In the genomic region with DNA sequence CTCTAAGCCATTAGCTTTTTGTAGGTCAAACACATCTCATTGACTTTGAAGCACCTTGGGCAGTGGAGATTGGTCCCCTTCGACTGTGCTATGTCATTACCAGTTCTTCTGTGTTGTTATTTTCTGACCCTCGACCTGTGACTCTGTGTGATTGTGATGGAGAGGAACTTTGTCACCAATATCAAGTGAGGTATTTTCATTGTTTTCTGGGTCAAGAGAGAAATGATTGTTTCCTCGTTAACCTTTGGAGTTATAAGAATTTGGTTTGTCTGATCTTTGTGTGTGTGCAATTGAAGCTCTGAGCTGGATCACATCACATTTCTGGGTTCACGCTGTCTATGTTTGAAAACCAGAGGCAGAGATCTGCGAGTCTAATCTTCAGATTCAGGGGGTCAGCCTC, we compare ENCODE assay signal across 28 cellular contexts.
DNase-seq lines count a peak whose midpoint lies in the region; ATAC-seq, FAIRE-seq and TF ChIP-seq lines count a peak whose summit lies in the region.
"Had no signal": no experiment of that assay in that cellular context is flagged by ENCODE, and none has a peak within 500 bp of the region (broad histone marks: within the 10 kb centered on the region; RNA-seq: fewer than 3 reads in every experiment).

No MANE protein-coding gene starts in this region.

- CTCF ChIA-PET in H1 (lab: Charles Lee; ENCODE audit: partially characterized antibody): interaction anchor here (1.3 kb wide), 1 partner anchor 14 kb away, joined by 3 read pairs; no protein-coding TSS in a partner anchor

- TF ChIP-seq RAD21 in H1 (IDR thresholded peaks at IDR 0.05 in 1 of 2, conservative IDR thresholded peaks at IDR 0.05 in 1 of 2; ENCODE audit: low read depth in 2 of 2, low read length in 2 of 2): no peak

- no peak overlapping the region for H3K14ac ChIP-seq in H1 (ENCODE audit: insufficient read length)

- no peak overlapping the region for H3K4me3 Mint-ChIP-seq in GM23338
- H3K4me3 Mint-ChIP-seq: CD4-positive, alpha-beta memory T cell; HFFc6 had no signal

- H3F3A ChIP-seq in GM23338 (replicated peaks; ENCODE audit: low read depth): no peaks in the 10 kb centered on the region

- H4K20me1 ChIP-seq in GM23338 (replicated peaks; ENCODE audit: insufficient read depth) (no peaks in the 10 kb centered on the region), H1 (replicated peaks in 1 of 2; ENCODE audit: control insufficient read depth in 1 of 2, insufficient read depth in 2 of 2, low read length in 2 of 2) (no peaks in the 10 kb centered on the region)
- H4K20me1 ChIP-seq: BLaER1 treated with 17β-estradiol and CSF1 and Interleukin-3, amounts not matched to agents 10 nM and 100 nM had no signal

- no peak overlapping the region for H2BK20ac ChIP-seq in H1 (ENCODE audit: low read length)

- no peak for ATAC-seq in GM23338
- ATAC-seq: HepG2, K562 had no signal

- TF ChIP-seq CTCF in GM23338 (conservative IDR thresholded peaks at IDR 0.05; ENCODE audit: low read depth in 2 of 2): no peak
- no peak for TF ChIP-seq CTCF in H1 (IDR thresholded peaks at IDR 0.05; ENCODE audit: control extremely low read depth in 1 of 3, insufficient read depth in 1 of 3, low read depth in 1 of 3, low read length in 3 of 3)

- no peak overlapping the region for H4K5ac ChIP-seq in H1 (ENCODE audit: insufficient read length, low read depth, low read length)

- H3K9me3 Mint-ChIP-seq in GM23338: no peaks in the 10 kb centered on the region
- H3K9me3 Mint-ChIP-seq: CD4-positive, alpha-beta memory T cell; HFFc6 had no signal

- no peaks in the 10 kb centered on the region for H3K79me1 ChIP-seq in H1 (ENCODE audit: low read depth, low read length)

- H3K4me2 ChIP-seq in GM23338 (no peak overlapping the region), H1 (ENCODE audit: insufficient read depth in 1 of 2, low read depth in 2 of 2, low read length in 2 of 2) (no peak overlapping the region)
- H3K4me2 ChIP-seq: BLaER1 treated with 17β-estradiol and CSF1 and Interleukin-3, amounts not matched to agents 10 nM and 100 nM had no signal

- H2AFZ ChIP-seq in GM23338: 0 out of 2 replicates have a peak overlapping the region, but pooled peaks have one; percentile 20
- no peak overlapping the region for H2AFZ ChIP-seq in H1 (ENCODE audit: low read length)

- no peak overlapping the region for H3K27ac ChIP-seq in GM23338 (ENCODE audit: low read depth)
- no peak overlapping the region for H3K27ac ChIP-seq in H1 (ENCODE audit: low read depth, low read length)
- H3K27ac ChIP-seq: 22Rv1; BLaER1 treated with 17β-estradiol and CSF1 and Interleukin-3, amounts not matched to agents 10 nM and 100 nM; HL-60; SJCRH30 had no signal

- no peak overlapping the region for H4K8ac ChIP-seq in H1 (ENCODE audit: extremely low read depth, insufficient read depth, low read length)

- H3K27me3 Mint-ChIP-seq in GM23338 (ENCODE audit: insufficient read depth, low read depth, poor library complexity): peaks cover 1% of the 10 kb centered on the region

- WGBS in H1 (ENCODE audit: extremely low coverage in 1 of 2, insufficient coverage in 1 of 2, insufficient read length in 1 of 2, insufficient replicate concordance in 2 of 2, low coverage in 1 of 2, low lambda C conversion rate in 2 of 2, missing lambda C conversion rate in 1 of 2), 2 experiments: 86% methylated on average over 5 of the region's 5 CpGs; no CpG with 5 or more reads in 1 of the 2 experiments

- no peaks in the 10 kb centered on the region for H3K36me3 Mint-ChIP-seq in GM23338 (ENCODE audit: low read depth)
- H3K36me3 Mint-ChIP-seq: CD4-positive, alpha-beta memory T cell had no signal

- no peak overlapping the region for H4K91ac ChIP-seq in H1 (replicated peaks; ENCODE audit: insufficient read length, low read length)

- H3K4me1 Mint-ChIP-seq in GM23338: peaks cover 43% of the 10 kb centered on the region

- H3K4ac ChIP-seq in H1 (replicated peaks; ENCODE audit: insufficient read length, low read depth, low read length): no peak overlapping the region

- no peak overlapping the region for H3K18ac ChIP-seq in H1 (ENCODE audit: extremely low read depth, low read length)

- DNase-seq in NCI-H2227 treated with DMSO at 0.1 percent for 48 hours (lab: John Stamatoyannopoulos, UW) (peak; percentile 3), NCI-H2227 (lab: John Stamatoyannopoulos, UW; ENCODE audit: unreplicated experiment) (no peak), GM23338 (ENCODE audit: low spot score) (no peak), H1 (ENCODE audit: low read depth in 1 of 2, low spot score in 2 of 2) (no peak), retina (peak; percentile 36), SW480 (ENCODE audit: low spot score) (no peak), DMS53 treated with DMSO at 0.1 percent for 48 hours (lab: John Stamatoyannopoulos, UW; ENCODE audit: unreplicated experiment) (no peak), D341Med (ENCODE audit: low spot score) (no peak)
- DNase-seq: ACHN; CD4-positive, alpha-beta memory T cell; DMS53; EL; GF-D8; H7; HFFc6; MG63; NCI-H1694 treated with DMSO at 0.1 percent for 48 hours; NCI-H2081 treated with DMSO at 0.1 percent for 48 hours; NCI-H2171 treated with DMSO at 0.1 percent for 48 hours; NCI-H446 treated with DMSO at 0.1 percent for 48 hours; NCI-H526 treated with DMSO at 0.1 percent for 48 hours; NK-92 treated with Interleukin-12 subunit alpha and Interleukin-12 subunit beta, amount 100 ng/mL, for 24 hours; SJCRH30 had no signal

- POLR2A ChIA-PET in H1 (lab: Charles Lee; ENCODE audit: partially characterized antibody): no interaction called here

- no peaks in the 10 kb centered on the region for H3K36me3 ChIP-seq in GM23338 (ENCODE audit: insufficient read depth)
- H3K36me3 ChIP-seq in H1 (ENCODE audit: control insufficient read depth in 2 of 4, insufficient read depth in 4 of 4, low read length in 3 of 4): no peaks in the 10 kb centered on the region
- H3K36me3 ChIP-seq: BLaER1 treated with 17β-estradiol and CSF1 and Interleukin-3, amounts not matched to agents 10 nM and 100 nM; MG63; SJCRH30 had no signal

- no peak overlapping the region for H2BK5ac ChIP-seq in H1 (ENCODE audit: low read depth, low read length)

- H3K9me2 ChIP-seq in GM23338 (ENCODE audit: insufficient read depth): peaks cover 4% of the 10 kb centered on the region; the same call in 1 of the 2 replicates

- no peak overlapping the region for H2AK5ac ChIP-seq in H1 (ENCODE audit: low read depth, low read length)

- H3K56ac ChIP-seq in H1 (replicated peaks; ENCODE audit: insufficient read length, low read depth, low read length): no peak overlapping the region

- no peaks in the 10 kb centered on the region for H3K9me3 ChIP-seq in H1 (ENCODE audit: insufficient read depth in 2 of 2, low read depth in 1 of 2, low read length in 1 of 2)
- H3K9me3 ChIP-seq: MG63, SJCRH30 had no signal

- no peak for TF ChIP-seq EP300 in H1 (IDR thresholded peaks at IDR 0.05; ENCODE audit: borderline replicate concordance in 1 of 2, low read depth in 2 of 2, low read length in 2 of 2)

- H3K23ac ChIP-seq in H1 (ENCODE audit: insufficient read length): no peak overlapping the region

- no peak overlapping the region for H2BK15ac ChIP-seq in H1 (ENCODE audit: low read length)

- no peak overlapping the region for H2BK12ac ChIP-seq in H1 (ENCODE audit: low read depth, low read length)

- no peak overlapping the region for H3K27ac Mint-ChIP-seq in GM23338
- H3K27ac Mint-ChIP-seq: CD4-positive, alpha-beta memory T cell; HFFc6 had no signal

- no peak for TF ChIP-seq POLR2A in H1 (IDR thresholded peaks at IDR 0.05; ENCODE audit: control extremely low read depth in 1 of 2, low read depth in 2 of 2, low read length in 2 of 2)

- no peak overlapping the region for H2BK120ac ChIP-seq in H1 (replicated peaks; ENCODE audit: low read depth, low read length)

- peaks cover 39% of the 10 kb centered on the region for H3K4me1 ChIP-seq in GM23338 (ENCODE audit: insufficient read depth)
- H3K4me1 ChIP-seq in H1 (replicated peaks in 1 of 4; ENCODE audit: control insufficient read depth in 3 of 4, insufficient read depth in 4 of 4, low read length in 3 of 4): peaks cover 0 to 10% (median 6%) of the 10 kb centered on the region in 4 experiments; a peak in 5 of 7 replicates
- H3K4me1 ChIP-seq: SJCRH30 had no signal

- no peaks in the 10 kb centered on the region for H3K23me2 ChIP-seq in H1 (ENCODE audit: low read depth, low read length)

- H3K79me2 ChIP-seq in GM23338 (replicated peaks; ENCODE audit: insufficient read depth): no peaks in the 10 kb centered on the region
- no peaks in the 10 kb centered on the region for H3K79me2 ChIP-seq in H1 (ENCODE audit: control insufficient read depth in 1 of 2, insufficient read depth in 2 of 2, low read length in 2 of 2)

- FAIRE-seq in H1 (lab: Jason Lieb, UNC): peak; percentile 32
- FAIRE-seq: HepG2, K562 had no signal

- H3K27me3 ChIP-seq in GM23338 (ENCODE audit: insufficient read depth) (no peaks in the 10 kb centered on the region), H1 (replicated peaks in 1 of 4; ENCODE audit: control insufficient read depth in 3 of 4, extremely low read depth in 1 of 4, insufficient read depth in 3 of 4, low read length in 3 of 4) (no peaks in the 10 kb centered on the region)
- H3K27me3 ChIP-seq: BLaER1 treated with 17β-estradiol and CSF1 and Interleukin-3, amounts not matched to agents 10 nM and 100 nM; MG63; SJCRH30 had no signal

- H3K4me3 ChIP-seq in GM23338: no peak overlapping the region
- no peak overlapping the region for H3K4me3 ChIP-seq in H1 (ENCODE audit: extremely low read depth in 1 of 4, insufficient read depth in 2 of 4, low read depth in 3 of 4, low read length in 4 of 4)
- H3K4me3 ChIP-seq: BLaER1 treated with 17β-estradiol and CSF1 and Interleukin-3, amounts not matched to agents 10 nM and 100 nM; K562; MG63; SJCRH30 had no signal

- H3K9ac ChIP-seq in H1 (replicated peaks in 1 of 4; ENCODE audit: extremely low read depth in 1 of 4, low read depth in 3 of 4, low read length in 3 of 4): no peak overlapping the region
- H3K9ac ChIP-seq: BLaER1 treated with 17β-estradiol and CSF1 and Interleukin-3, amounts not matched to agents 10 nM and 100 nM had no signal

TF ChIP-seq in GM23338, 12 proteins besides CTCF, POLR2A, EP300 and RAD21 (continues in another document):
- TF ChIP-seq EZH2 (IDR thresholded peaks at IDR 0.05; ENCODE audit: low read depth, unreplicated experiment) (no peak), EZH2phosphoT487 (IDR thresholded peaks at IDR 0.05; ENCODE audit: unreplicated experiment) (no peak), ZNF331 (CRISPR knock-in tag; IDR thresholded peaks at IDR 0.05; ENCODE audit: low read depth) (no peak)

TF ChIP-seq in H1, 55 proteins besides CTCF, POLR2A, EP300 and RAD21 (continues in another document):
- TF ChIP-seq JUN (IDR thresholded peaks at IDR 0.05; ENCODE audit: low read depth, low read length) (no peak), FOSL1 (IDR thresholded peaks at IDR 0.05; ENCODE audit: insufficient read depth, low read depth, low read length) (no peak)
- TF ChIP-seq, protein P1, sequence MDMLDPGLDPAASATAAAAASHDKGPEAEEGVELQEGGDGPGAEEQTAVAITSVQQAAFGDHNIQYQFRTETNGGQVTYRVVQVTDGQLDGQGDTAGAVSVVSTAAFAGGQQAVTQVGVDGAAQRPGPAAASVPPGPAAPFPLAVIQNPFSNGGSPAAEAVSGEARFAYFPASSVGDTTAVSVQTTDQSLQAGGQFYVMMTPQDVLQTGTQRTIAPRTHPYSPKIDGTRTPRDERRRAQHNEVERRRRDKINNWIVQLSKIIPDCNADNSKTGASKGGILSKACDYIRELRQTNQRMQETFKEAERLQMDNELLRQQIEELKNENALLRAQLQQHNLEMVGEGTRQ (IDR thresholded peaks at IDR 0.05; ENCODE audit: low read length): no peak

Comparison
In these comparisons a context has a peak if more than half of its experiments do, and no peak if none do; other contexts are left out.
1. DNase-seq: peak in NCI-H2227 treated with DMSO at 0.1 percent for 48 hours (single experiment) and retina (single experiment); none in NCI-H2227 (single experiment), GM23338 (single experiment), H1 (0 of 2), SW480 (single experiment), DMS53 treated with DMSO at 0.1 percent for 48 hours (single experiment) and D341Med (single experiment).